ENCODE assay signal across 8 cellular contexts in genomic region chr7:76358053-76358477, GRCh38. TPM values are rescaled to one million over a fixed set of nuclear protein-coding genes. Genes with fewer than 3 reads are reported as not detected.
DNase-seq lines count a peak whose midpoint lies in the region; TF ChIP-seq lines count a peak whose summit lies in the region.

No MANE protein-coding gene starts in this region.

- peak overlapping the region; percentile 77 for H3K4me3 ChIP-seq in GM12865 (ENCODE audit: low read depth, low read length)
- H3K4me3 ChIP-seq in HEK293 (ENCODE audit: low read depth, low read length) = peak overlapping the region; percentile 100
- peak overlapping the region; percentile 80 for H3K4me3 ChIP-seq in NB4 (ENCODE audit: low read depth, low read length)
- peak overlapping the region; percentile 64 to 100 (median 94) for H3K4me3 ChIP-seq in dorsolateral prefrontal cortex

- intact Hi-C loops in dorsolateral prefrontal cortex (cut with DNase I) = loop anchor here (1.0 to 2.0 kb wide), 4 partner anchors 35 to 67 kb away; no protein-coding TSS in a partner anchor

- CTCF ChIA-PET in HEK293 (lab: Yijun Ruan, JAX) = interaction anchor here (0.7 kb wide), 1 partner anchor 24 kb away, joined by 3 read pairs; no protein-coding TSS in a partner anchor

- peak overlapping the region; percentile 85 for H3K27ac ChIP-seq in HEK293 (ENCODE audit: extremely low read depth, low read depth, low read length)
- H3K27ac ChIP-seq in dorsolateral prefrontal cortex = peak overlapping the region; percentile 86 to 100 (median 98)

- TF ChIP-seq POLR2A in NB4 (IDR thresholded peaks at IDR 0.05; ENCODE audit: extremely low read depth, insufficient read length) = no peak

- peaks cover 0 to 26% of the 10 kb centered on the region in 2 experiments for H3K36me3 ChIP-seq in HEK293 (ENCODE audit: control insufficient read depth in 2 of 2, insufficient read depth in 1 of 2, low read length in 2 of 2)

- POLR2A ChIA-PET in HEK293 (lab: Yijun Ruan, JAX) = interaction anchor here (0.9 to 1.8 kb wide), 8 partner anchors 12 to 191 kb away, joined by 3 to 24 read pairs (median 5); no protein-coding TSS in a partner anchor

- DNase-seq in GM12865 (ENCODE audit: low read depth) (peak; percentile 57), NB4 (ENCODE audit: low read depth) (peak; percentile 87), dorsolateral prefrontal cortex (peak; percentile 42 to 88 (median 76)), medulla oblongata (ENCODE audit: extremely low spot score) (peak; percentile 79), cerebellar nuclear complex (lab: John Stamatoyannopoulos, UW) (no peak)
- peak; percentile 67 for DNase-seq in activated CD4-positive, alpha-beta T cell treated with anti-CD3 and anti-CD28 coated beads for 48 hours
- DNase-seq in stimulated activated CD8-positive, alpha-beta memory T cell treated with anti-CD3 and anti-CD28 coated beads, Interleukin-15, amount 100 ng/mL, for 48 hours (ENCODE audit: low read depth in 2 of 2) = peak; percentile 20 to 30

- H3K27me3 ChIP-seq in dorsolateral prefrontal cortex = no peaks in the 10 kb centered on the region

- TF ChIP-seq CTCF in GM12865 (IDR thresholded peaks at IDR 0.05; ENCODE audit: insufficient read depth, low read depth, low read length, missing control alignments) (no peak), HEK293 (tag by site-specific recombination; IDR thresholded peaks at IDR 0.05) (no peak), NB4 (IDR thresholded peaks at IDR 0.05; ENCODE audit: low read depth, low read length) (no peak), dorsolateral prefrontal cortex (IDR thresholded peaks at IDR 0.05 in 54 of 56, conservative IDR thresholded peaks at IDR 0.05 in 2 of 56; ENCODE audit: low read depth in 1 of 56, partially characterized antibody in 56 of 56) (no peak)

- H3K4me1 ChIP-seq in HEK293 (ENCODE audit: control insufficient read depth, insufficient read depth, low read length) = peaks cover 3% of the 10 kb centered on the region; the same call in 1 of the 2 replicates

- no peaks in the 10 kb centered on the region for H3K9me3 ChIP-seq in HEK293 (ENCODE audit: control insufficient read depth, insufficient read depth, low read depth, low read length)

TF ChIP-seq in HEK293, 187 proteins besides CTCF, POLR2A, EP300 and RAD21:
- TF ChIP-seq ZNF837 (tag by site-specific recombination; IDR thresholded peaks at IDR 0.05) (no peak), PATZ1 (tag by site-specific recombination; IDR thresholded peaks at IDR 0.05) (peak; percentile 37; the same call in 1 of the 2 replicates), GLIS2 (tag by site-specific recombination; IDR thresholded peaks at IDR 0.05) (0 out of 2 replicates have a peak, but pooled peaks have one; percentile 8), IKZF3 (tag by site-specific recombination; IDR thresholded peaks at IDR 0.05) (peak; percentile 45; the same call in 1 of the 2 replicates), KLF10 (tag by site-specific recombination; IDR thresholded peaks at IDR 0.05) (no peak), PRDM1 (tag by site-specific recombination; IDR thresholded peaks at IDR 0.05) (peak; percentile 59; the same call in 1 of the 2 replicates), ZNF335 (tag by site-specific recombination; conservative IDR thresholded peaks at IDR 0.05) (0 out of 2 replicates have a peak, but pooled peaks have one; percentile 20)
TF ChIP-seq in HEK293: peak in this region for 5.

RNA-seq across cellular contexts. Expression of gene YWHAG, which starts 0.7 kb away (rescaled TPM):
- total RNA-seq in dorsolateral prefrontal cortex = 100 to 1,000 TPM; 221 to 937 (median 675) TPM

RNA-seq across cellular contexts. Expression of gene SSC4D, which starts 51.4 kb away (rescaled TPM):
- 1 to 10 TPM in 93 of 120 experiments, under 1 TPM in 27; 0.35 to 3.7 (median 1.3) TPM for total RNA-seq in dorsolateral prefrontal cortex

RNA-seq across cellular contexts. Expression of gene HSPB1, which starts 55.6 kb away (rescaled TPM):
- total RNA-seq in dorsolateral prefrontal cortex = 1,000 to 10,000 TPM in 8 of 120 experiments, 100 to 1,000 TPM in 110, 10 to 100 TPM in 2; 98.5 to 2,404 (median 228) TPM

Comparison
In these comparisons a context has a peak if more than half of its experiments do, and no peak if none do; other contexts are left out.
1. DNase-seq: peak in GM12865 (single experiment), NB4 (single experiment), activated CD4-positive, alpha-beta T cell treated with anti-CD3 and anti-CD28 coated beads for 48 hours (single experiment), dorsolateral prefrontal cortex (10 of 10), medulla oblongata (single experiment) and stimulated activated CD8-positive, alpha-beta memory T cell treated with anti-CD3 and anti-CD28 coated beads, Interleukin-15, amount 100 ng/mL, for 48 hours (2 of 2); none in cerebellar nuclear complex (0 of 2).
2. Peak in every context shown above with its lines, with median percentiles within 50 percentile points of each other: H3K4me3 ChIP-seq.